In the genomic region with DNA sequence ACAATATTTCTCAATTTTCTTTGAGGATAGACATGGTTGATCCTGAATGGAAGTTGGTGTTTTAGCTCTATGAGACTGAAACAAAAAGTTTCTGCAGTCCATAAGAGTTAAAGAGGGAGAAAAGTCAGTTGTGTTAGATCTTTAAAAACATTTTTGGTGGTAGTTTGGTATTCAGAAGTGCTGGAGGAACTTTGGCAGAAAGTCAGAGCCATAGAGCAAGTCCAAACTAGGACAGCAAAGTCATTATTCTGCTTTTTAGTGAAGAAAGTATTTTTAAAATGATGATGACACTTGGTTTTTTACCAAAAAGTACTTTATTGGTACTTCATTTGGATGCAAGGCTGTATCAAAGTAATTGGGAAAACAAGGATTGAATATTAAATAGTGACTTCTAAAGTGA, we compare ENCODE assay signal across 17 cellular contexts. TPM values are rescaled to one million over a fixed set of nuclear protein-coding genes. Genes with fewer than 3 reads are reported as not detected.
DNase-seq lines count a peak whose midpoint lies in the region; ATAC-seq, FAIRE-seq and TF ChIP-seq lines count a peak whose summit lies in the region.
"Had no signal": no experiment of that assay in that cellular context is flagged by ENCODE, and none has a peak within 500 bp of the region (broad histone marks: within the 10 kb centered on the region; RNA-seq: fewer than 3 reads in every experiment).

No MANE protein-coding gene starts in this region.

- H3K9me3 ChIP-seq in SK-N-MC (ENCODE audit: low read depth, low read length) (peaks cover 6% of the 10 kb centered on the region; the same call in 1 of the 2 replicates), left lung (no peaks in the 10 kb centered on the region)

- H3K27me3 ChIP-seq in left lung = no peaks in the 10 kb centered on the region

- H3K36me3 Mint-ChIP-seq in activated naive CD8-positive, alpha-beta T cell treated with anti-CD3 and anti-CD28 coated beads for 36 hours = no peaks in the 10 kb centered on the region

- H3K4me3 ChIP-seq in SK-N-MC (no peak overlapping the region), left lung (no peak overlapping the region)
- H3K4me3 ChIP-seq: GM23338 had no signal

- H3K27ac Mint-ChIP-seq in activated naive CD8-positive, alpha-beta T cell treated with anti-CD3 and anti-CD28 coated beads for 36 hours = no peak overlapping the region

- FAIRE-seq in endometrium (lab: Jason Lieb, UNC) = peak; percentile 73
- FAIRE-seq: GM12891 had no signal

- peak overlapping the region; percentile 26; the same call in 1 of the 2 replicates for H3K27ac ChIP-seq in SK-N-MC
- H3K27ac ChIP-seq in left lung = no peak overlapping the region
- H3K27ac ChIP-seq: HL-60 had no signal

- no peaks in the 10 kb centered on the region for H3K4me1 Mint-ChIP-seq in activated naive CD8-positive, alpha-beta T cell treated with anti-CD3 and anti-CD28 coated beads for 36 hours

- no peaks in the 10 kb centered on the region for H3K4me1 ChIP-seq in left lung

- no peak for TF ChIP-seq CTCF in left lung (IDR thresholded peaks at IDR 0.05)

- peaks cover 12% of the 10 kb centered on the region for H3K27me3 Mint-ChIP-seq in activated naive CD8-positive, alpha-beta T cell treated with anti-CD3 and anti-CD28 coated beads for 36 hours

- H3K36me3 ChIP-seq in SK-N-MC (ENCODE audit: insufficient read depth, low read length) (no peaks in the 10 kb centered on the region), left lung (no peaks in the 10 kb centered on the region)

- no peak overlapping the region for H3K9ac ChIP-seq in SK-N-MC (ENCODE audit: insufficient read length)

- no peak overlapping the region for H3K4me3 Mint-ChIP-seq in activated naive CD8-positive, alpha-beta T cell treated with anti-CD3 and anti-CD28 coated beads for 36 hours
- H3K4me3 Mint-ChIP-seq: GM23338 had no signal

- intact Hi-C loops in left lung (cut with DNase I) = no loop called here

- DNase-seq in EH (ENCODE audit: low read depth) (peak; percentile 66), SK-N-MC (ENCODE audit: low read depth, low spot score) (no peak), myocyte (ENCODE audit: low read depth) (peak; percentile 14), left lung (no peak), 8988T (no peak)
- no peak for DNase-seq in activated naive CD8-positive, alpha-beta T cell treated with anti-CD3 and anti-CD28 coated beads for 36 hours
- DNase-seq: DMS 273 treated with DMSO at 0.1 percent for 48 hours; KG1; NCI-H1092 treated with DMSO at 0.1 percent for 48 hours; NCI-H1694 treated with DMSO at 0.1 percent for 48 hours; NCI-H69; NK-92 treated with Interleukin-12 subunit alpha and Interleukin-12 subunit beta, amount 100 ng/mL, for 24 hours had no signal

- ATAC-seq in left lung (no peak), HG02852 (IDR thresholded peaks at IDR 0.05; ENCODE audit: unreplicated experiment) (no peak)
- ATAC-seq: GM23338 had no signal

- no peaks in the 10 kb centered on the region for H3K9me3 Mint-ChIP-seq in activated naive CD8-positive, alpha-beta T cell treated with anti-CD3 and anti-CD28 coated beads for 36 hours
- H3K9me3 Mint-ChIP-seq: GM23338 had no signal

RNA-seq across cellular contexts. Expression of a gene that starts 41.8 kb away (rescaled TPM):
- total RNA-seq in myocyte = 14.9 and 19.8 TPM in 2 replicates
- polyA plus RNA-seq in myocyte (2012) = 10.2 TPM
- 10 to 100 TPM; 26.9 to 50.5 TPM for total RNA-seq in left lung
- under 1 TPM; 0.14 to 0.45 TPM for total RNA-seq in activated naive CD8-positive, alpha-beta T cell treated with anti-CD3 and anti-CD28 coated beads for 36 hours

Comparison
In these comparisons a context has a peak if more than half of its experiments do, and no peak if none do; other contexts are left out.
1. DNase-seq: peak in EH (single experiment) and myocyte (single experiment); none in SK-N-MC (single experiment), left lung (0 of 2), activated naive CD8-positive, alpha-beta T cell treated with anti-CD3 and anti-CD28 coated beads for 36 hours (single experiment) and 8988T (single experiment).
2. RNA of a gene that starts 41.8 kb away (total RNA-seq): 26.9 to 50.5 TPM in left lung and 14.9 to 19.8 TPM in myocyte; 0.14 to 0.45 TPM in activated naive CD8-positive, alpha-beta T cell treated with anti-CD3 and anti-CD28 coated beads for 36 hours; every median in the first group is over 10 times any median in the second.